ENCODE assay signal across 9 cellular contexts in the genomic region with DNA sequence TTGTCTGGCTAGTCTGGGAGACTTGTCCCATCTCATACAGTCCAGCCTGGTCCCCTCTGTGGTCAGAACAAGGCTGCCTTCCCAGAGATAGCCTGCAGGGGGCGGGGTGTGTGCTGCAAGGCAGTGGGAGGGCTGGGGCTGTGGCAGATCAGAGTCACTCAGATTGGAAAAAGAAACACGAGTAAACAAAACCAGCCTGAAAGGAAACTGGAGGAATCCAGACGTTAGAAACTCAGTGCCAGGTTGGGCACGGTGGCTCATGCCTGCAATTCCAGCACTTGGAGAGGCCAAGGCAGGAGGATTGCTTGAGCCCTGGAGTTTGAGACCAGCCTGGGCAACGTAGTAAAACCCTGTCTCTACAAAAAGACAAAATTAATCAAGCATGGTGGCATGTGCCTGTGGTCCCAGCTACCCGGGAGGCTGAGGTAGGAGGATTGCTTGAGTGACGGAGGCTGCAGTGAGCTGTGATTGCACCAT. TPM values are rescaled to one million over a fixed set of nuclear protein-coding genes. Genes with fewer than 3 reads are reported as not detected.
DNase-seq lines count a peak whose midpoint lies in the region; ATAC-seq and TF ChIP-seq lines count a peak whose summit lies in the region.
"Had no signal": no experiment of that assay in that cellular context is flagged by ENCODE, and none has a peak within 500 bp of the region (broad histone marks: within the 10 kb centered on the region; RNA-seq: fewer than 3 reads in every experiment).

No MANE protein-coding gene starts in this region.

- DNase-seq in D341Med (ENCODE audit: low spot score) = peak; percentile 84
- peak; percentile 85 for DNase-seq in HK-2 (ENCODE audit: unreplicated experiment)
- no peak for DNase-seq in Panc1 (ENCODE audit: low read depth, low spot score)
- peak; percentile 84 to 85 for DNase-seq in activated T-cell treated with anti-CD3 and anti-CD28 coated beads, Interleukin-2, amount 50 U/mL, for 48 hours
- DNase-seq in fibroblast of peridontal ligament (ENCODE audit: extremely low read depth) = peak; percentile 75
- DNase-seq in neural crest cell (ENCODE audit: low read depth, low spot score) = peak; percentile 92
- DNase-seq in stomach = peak; percentile 91

- TF ChIP-seq CTCF in Panc1 (IDR thresholded peaks at IDR 0.05) = peak; percentile 94
- peak; percentile 80 for TF ChIP-seq CTCF in neural crest cell (conservative IDR thresholded peaks at IDR 0.05)
- TF ChIP-seq CTCF in stomach (IDR thresholded peaks at IDR 0.05) = peak in 5 of 7 experiments; percentile 44 to 83 (median 82)

- H3K9me3 ChIP-seq in Panc1 (ENCODE audit: control insufficient read depth, insufficient read depth, low read depth, low read length) (no peaks in the 10 kb centered on the region), stomach (no peaks in the 10 kb centered on the region)

- H3K36me3 ChIP-seq in Panc1 (ENCODE audit: control insufficient read depth, insufficient read depth, low read length) (no peaks in the 10 kb centered on the region), stomach (peaks cover 16 to 21% (median 17%) of the 10 kb centered on the region in 4 donors)

- TF ChIP-seq POLR2A in stomach (IDR thresholded peaks at IDR 0.05) = no peak

- no peak overlapping the region for H3K4me3 ChIP-seq in Panc1 (ENCODE audit: low read depth in 2 of 2, low read length in 2 of 2)
- no peak overlapping the region for H3K4me3 ChIP-seq in stomach

- WGBS in stomach, 5 donors = 29 to 33% (median 32%) methylated on average over 7 of the region's 7 CpGs

- no peak overlapping the region for H3K27ac Mint-ChIP-seq in neural crest cell (ENCODE audit: unreplicated experiment)
- H3K27ac Mint-ChIP-seq: activated naive CD4-positive, alpha-beta T cell treated with anti-CD3 and anti-CD28 coated beads, Interleukin-2, amount 50 U/mL, for 24 hours had no signal

- POLR2A ChIA-PET in Panc1 (lab: Charles Lee) = no interaction called here

- H3K4me1 ChIP-seq in Panc1 (ENCODE audit: control insufficient read depth, insufficient read depth, low read length) (peaks cover 23% of the 10 kb centered on the region), stomach (peaks cover 23 to 50% (median 39%) of the 10 kb centered on the region in 4 donors)

- H3K36me3 Mint-ChIP-seq in neural crest cell (ENCODE audit: low read depth) = no peaks in the 10 kb centered on the region
- H3K36me3 Mint-ChIP-seq: activated naive CD4-positive, alpha-beta T cell treated with anti-CD3 and anti-CD28 coated beads, Interleukin-2, amount 50 U/mL, for 24 hours had no signal

- ATAC-seq in Panc1 (peak; percentile 73), HG03457 (IDR thresholded peaks at IDR 0.05; ENCODE audit: unreplicated experiment) (no peak)

- no peaks in the 10 kb centered on the region for H3K27me3 ChIP-seq in Panc1 (ENCODE audit: control insufficient read depth, insufficient read depth, low read length)
- no peaks in the 10 kb centered on the region for H3K27me3 ChIP-seq in stomach

- in situ Hi-C loops in Panc1 (cut with HindIII; ENCODE audit: low pct_unique_long_range_greater_than_20kb, low sequenced_read_pairs) = no loop called here

- no TSS peak for BruUV-seq in Panc1 (replicated peaks; lab: Mats Ljungman, UMichigan)

- H3K27me3 Mint-ChIP-seq in neural crest cell (ENCODE audit: low read depth) = peaks cover 5% of the 10 kb centered on the region

- peak overlapping the region; percentile 5 for H3K4me3 Mint-ChIP-seq in neural crest cell
- H3K4me3 Mint-ChIP-seq: activated naive CD4-positive, alpha-beta T cell treated with anti-CD3 and anti-CD28 coated beads, Interleukin-2, amount 50 U/mL, for 24 hours had no signal

- intact Hi-C loops in Panc1 (cut with micrococcal nuclease; ENCODE audit: unreplicated experiment) = no loop called here
- intact Hi-C loops in stomach (cut with DNase I; ENCODE audit: low total_unique reads) = no loop called here

- H3K4me1 Mint-ChIP-seq in neural crest cell = peaks cover 24% of the 10 kb centered on the region

- CTCF ChIA-PET in Panc1 (lab: Charles Lee) = no interaction called here

- no peak for TF ChIP-seq EP300 in stomach (IDR thresholded peaks at IDR 0.05)

- H3K27ac ChIP-seq in Panc1 (ENCODE audit: low read length) = no peak overlapping the region
- H3K27ac ChIP-seq in stomach = peak overlapping the region in 4 of 5 donors; percentile 34 to 42 (median 36)

- no peaks in the 10 kb centered on the region for H3K9me3 Mint-ChIP-seq in neural crest cell
- H3K9me3 Mint-ChIP-seq: activated naive CD4-positive, alpha-beta T cell treated with anti-CD3 and anti-CD28 coated beads, Interleukin-2, amount 50 U/mL, for 24 hours had no signal

RNA-seq across cellular contexts. Expression of a gene that starts 20.2 kb away (rescaled TPM):
- total RNA-seq in Panc1 (2021; ENCODE audit: unreplicated experiment) (89.8 TPM), neural crest cell (63.6 and 71.1 TPM in 2 replicates), stomach (100 to 1,000 TPM in 2 of 5 donors, 10 to 100 TPM in 3; 46.1 to 428 (median 67.1) TPM)
- 75.3 TPM for polyA plus RNA-seq in Panc1 (2012; ENCODE audit: insufficient read length)
- polyA plus RNA-seq in stomach = 10 to 100 TPM; 22.0 to 50.8 (median 24.3) TPM

RNA-seq across cellular contexts. Expression of a gene that starts 22.0 kb away (rescaled TPM):
- total RNA-seq in Panc1 (2021; ENCODE audit: unreplicated experiment) (not detected), neural crest cell (0.72 and 0.89 TPM in 2 replicates), stomach (10 to 100 TPM in 1 of 5 donors, 1 to 10 TPM in 1, under 1 TPM in 1, not detected in 2; 0.58 to 73.5 (median 1.1) TPM)
- not detected for polyA plus RNA-seq in Panc1 (2012; ENCODE audit: insufficient read length)
- 1 to 10 TPM; 1.3 to 3.4 (median 2.5) TPM for polyA plus RNA-seq in stomach

RNA-seq across cellular contexts. Expression of a gene that starts 35.1 kb away (rescaled TPM):
- total RNA-seq in Panc1 (2021; ENCODE audit: unreplicated experiment) (not detected), neural crest cell (not detected in 2 replicates), stomach (not detected)
- polyA plus RNA-seq in Panc1 (2012; ENCODE audit: insufficient read length) = not detected
- not detected for polyA plus RNA-seq in stomach

RNA-seq across cellular contexts. Expression of a gene that starts 57.2 kb away (rescaled TPM):
- total RNA-seq in Panc1 (2021; ENCODE audit: unreplicated experiment) (135 TPM), neural crest cell (114 and 116 TPM in 2 replicates), stomach (10 to 100 TPM in 3 of 5 donors, 1 to 10 TPM in 2; 4.7 to 25.4 (median 15.4) TPM)
- polyA plus RNA-seq in Panc1 (2012; ENCODE audit: insufficient read length) = 173 TPM
- 100 to 1,000 TPM in 1 of 3 donors, 10 to 100 TPM in 2; 83.1 to 109 (median 93.7) TPM for polyA plus RNA-seq in stomach
